In the genomic region with DNA sequence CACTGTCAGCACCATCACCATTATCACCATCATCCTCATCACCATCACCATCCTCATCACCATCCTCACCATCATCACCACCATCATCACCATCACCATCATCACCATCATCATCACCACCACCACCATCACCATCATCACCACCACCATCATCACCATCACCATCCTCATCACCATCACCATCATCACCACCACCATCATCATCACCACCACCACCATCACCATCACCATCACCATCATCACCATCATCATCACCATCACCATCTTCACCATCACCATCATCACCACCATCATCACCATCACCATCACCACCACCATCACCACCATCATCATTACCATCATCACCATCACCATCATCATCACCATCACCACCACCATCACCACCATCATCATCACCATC, we compare ENCODE assay signal across 1 cellular context.
TF ChIP-seq lines count a peak whose summit lies in the region.

No MANE protein-coding gene starts in this region.

TF ChIP-seq in HEK293, 187 proteins besides CTCF, POLR2A, EP300 and RAD21:
- TF ChIP-seq ZNF513 (tag by site-specific recombination; IDR thresholded peaks at IDR 0.05): peak; percentile 95
